ENCODE assay signal across 1 cellular context in genomic region chr6:99390896-99391295, GRCh38.
TF ChIP-seq lines count a peak whose summit lies in the region.

No MANE protein-coding gene starts in this region.

TF ChIP-seq in HEK293, 187 proteins besides CTCF, POLR2A, EP300 and RAD21 (continued from another document):
- TF ChIP-seq ZNF280D (tag by site-specific recombination; IDR thresholded peaks at IDR 0.05) (no peak), ZNF223 (tag by site-specific recombination; IDR thresholded peaks at IDR 0.05) (no peak), ZNF19 (tag by site-specific recombination; IDR thresholded peaks at IDR 0.05; ENCODE audit: low read depth) (peak; percentile 85; the same call in 1 of the 2 replicates), ZNF658 (tag by site-specific recombination; IDR thresholded peaks at IDR 0.05) (no peak), KLF17 (tag by site-specific recombination; IDR thresholded peaks at IDR 0.05) (no peak), ZNF501 (tag by site-specific recombination; IDR thresholded peaks at IDR 0.05) (no peak), ZNF449 (tag by site-specific recombination; IDR thresholded peaks at IDR 0.05) (no peak), HOXC10 (CRISPR knock-in tag; IDR thresholded peaks at IDR 0.05) (no peak), ZBTB48 (tag by site-specific recombination; IDR thresholded peaks at IDR 0.05) (no peak), SETDB1 (IDR thresholded peaks at IDR 0.05; ENCODE audit: insufficient read length, low read length) (no peak), ZBTB7A (tag by site-specific recombination; IDR thresholded peaks at IDR 0.05; ENCODE audit: low read depth) (no peak), ZNF302 (tag by site-specific recombination; IDR thresholded peaks at IDR 0.05; ENCODE audit: low read depth) (no peak), AEBP2 (tag by site-specific recombination; IDR thresholded peaks at IDR 0.05; ENCODE audit: borderline replicate concordance) (peak; percentile 66; the same call in 1 of the 2 replicates), KLF7 (tag by site-specific recombination; IDR thresholded peaks at IDR 0.05; ENCODE audit: borderline replicate concordance) (peak; percentile 66; the same call in 1 of the 2 replicates), ZNF670 (tag by site-specific recombination; IDR thresholded peaks at IDR 0.05; ENCODE audit: low read depth) (no peak), ZNF473 (tag by site-specific recombination; IDR thresholded peaks at IDR 0.05) (no peak), ZNF692 (tag by site-specific recombination; IDR thresholded peaks at IDR 0.05) (no peak), ZNF362 (tag by site-specific recombination; IDR thresholded peaks at IDR 0.05) (no peak), ZNF645 (tag by site-specific recombination; IDR thresholded peaks at IDR 0.05) (no peak), ZNF621 (tag by site-specific recombination; IDR thresholded peaks at IDR 0.05) (no peak), PATZ1 (tag by site-specific recombination; IDR thresholded peaks at IDR 0.05) (no peak), ZNF366 (tag by site-specific recombination; conservative IDR thresholded peaks at IDR 0.05) (no peak), ZNF580 (tag by site-specific recombination; IDR thresholded peaks at IDR 0.05) (peak; percentile 81), SP2 (tag by site-specific recombination; IDR thresholded peaks at IDR 0.05) (no peak), ELK4 (IDR thresholded peaks at IDR 0.05; ENCODE audit: borderline replicate concordance, low read depth, low read length) (no peak), ZNF596 (tag by site-specific recombination; IDR thresholded peaks at IDR 0.05) (no peak), REPIN1 (tag by site-specific recombination; IDR thresholded peaks at IDR 0.05; ENCODE audit: low read depth) (no peak; the same call in 1 of the 2 replicates), ZBTB21 (tag by site-specific recombination; IDR thresholded peaks at IDR 0.05) (peak; percentile 59; the same call in 1 of the 2 replicates), ZNF776 (tag by site-specific recombination; IDR thresholded peaks at IDR 0.05; ENCODE audit: borderline replicate concordance) (no peak), INSM2 (tag by site-specific recombination; IDR thresholded peaks at IDR 0.05) (no peak), MEIS1 (CRISPR knock-in tag; IDR thresholded peaks at IDR 0.05; ENCODE audit: borderline replicate concordance) (no peak), HOXD13 (CRISPR knock-in tag; IDR thresholded peaks at IDR 0.05; ENCODE audit: borderline replicate concordance) (no peak), ZNF544 (tag by site-specific recombination; IDR thresholded peaks at IDR 0.05) (no peak), ZNF529 (tag by site-specific recombination; IDR thresholded peaks at IDR 0.05; ENCODE audit: insufficient replicate concordance) (peak; percentile 83), GLIS1 (tag by site-specific recombination; IDR thresholded peaks at IDR 0.05) (no peak), ZNF768 (tag by site-specific recombination; IDR thresholded peaks at IDR 0.05) (no peak), ZNF555 (tag by site-specific recombination; conservative IDR thresholded peaks at IDR 0.05) (peak; percentile 93)
TF ChIP-seq in HEK293: peak in this region for 36.
